27 cellular contexts compared by ENCODE assay signal in genomic region chr2:124437811-124438210, GRCh38.
DNase-seq lines count a peak whose midpoint lies in the region; ATAC-seq, FAIRE-seq and TF ChIP-seq lines count a peak whose summit lies in the region.
"Had no signal": no experiment of that assay in that cellular context is flagged by ENCODE, and none has a peak within 500 bp of the region (broad histone marks: within the 10 kb centered on the region; RNA-seq: fewer than 3 reads in every experiment).

No MANE protein-coding gene starts in this region.

- H3K27ac Mint-ChIP-seq in MCF 10A (ENCODE audit: low read depth, unreplicated experiment) = no peak overlapping the region
- H3K27ac Mint-ChIP-seq in neural progenitor cell = no peak overlapping the region
- no peak overlapping the region for H3K27ac Mint-ChIP-seq in activated CD4-positive, alpha-beta T cell treated with anti-CD3 and anti-CD28 coated beads, Interleukin-2, amount 10 ng/mL, durations not matched to agents 24 days and 14 days
- H3K27ac Mint-ChIP-seq: activated CD8-positive, alpha-beta T cell treated with anti-CD3 and anti-CD28 coated beads, Interleukin-2, amount 10 ng/mL, durations not matched to agents 7 days and 5 days; activated naive CD8-positive, alpha-beta T cell treated with anti-CD3 and anti-CD28 coated beads, Interleukin-2, amount 50 U/mL, for 24 hours had no signal

- no peak overlapping the region for H2AFZ ChIP-seq in neural progenitor cell (replicated peaks)

- H3K36me3 Mint-ChIP-seq in MCF 10A (ENCODE audit: insufficient read depth, unreplicated experiment) (no peaks in the 10 kb centered on the region), neural progenitor cell (no peaks in the 10 kb centered on the region)
- H3K36me3 Mint-ChIP-seq in activated CD4-positive, alpha-beta T cell treated with anti-CD3 and anti-CD28 coated beads, Interleukin-2, amount 10 ng/mL, durations not matched to agents 24 days and 14 days (ENCODE audit: low read depth) = no peaks in the 10 kb centered on the region

- CTCF ChIA-PET in MCF 10A (lab: Yijun Ruan, JAX) = no interaction called here

- TF ChIP-seq CTCF in MCF 10A (IDR thresholded peaks at IDR 0.05; ENCODE audit: unreplicated experiment) (no peak), breast epithelium (IDR thresholded peaks at IDR 0.05) (no peak), NB4 (IDR thresholded peaks at IDR 0.05; ENCODE audit: low read depth, low read length) (no peak), fibroblast of pulmonary artery (IDR thresholded peaks at IDR 0.05; ENCODE audit: low read length, missing control alignments) (no peak), neural progenitor cell (IDR thresholded peaks at IDR 0.05) (no peak)

- H3K27me3 ChIP-seq in breast epithelium (no peaks in the 10 kb centered on the region), neural progenitor cell (no peaks in the 10 kb centered on the region)
- H3K27me3 ChIP-seq: body of pancreas had no signal

- DNase-seq in MCF 10A (ENCODE audit: unreplicated experiment) = peak; percentile 29
- DNase-seq in breast epithelium (ENCODE audit: low spot score in 2 of 2) = no peak
- DNase-seq in NB4 (ENCODE audit: low read depth) = peak; percentile 16
- DNase-seq in fibroblast of pulmonary artery (ENCODE audit: low read depth) = peak; percentile 11
- DNase-seq in neural progenitor cell (ENCODE audit: low spot score) = peak; percentile 47
- no peak for DNase-seq in activated CD4-positive, alpha-beta T cell treated with anti-CD3 and anti-CD28 coated beads, Interleukin-2, amount 10 ng/mL, durations not matched to agents 24 days and 14 days
- DNase-seq in RCC 7860 (ENCODE audit: low spot score) = no peak
- DNase-seq: activated CD4-positive, alpha-beta T cell treated with anti-CD3 and anti-CD28 coated beads for 1 hour; activated CD8-positive, alpha-beta T cell treated with anti-CD3 and anti-CD28 coated beads, Interleukin-2, amount 10 ng/mL, durations not matched to agents 7 days and 5 days; activated effector memory CD4-positive, alpha-beta T cell treated with Interleukin-2 at 50 U/mL for 16 hours; activated naive CD8-positive, alpha-beta T cell treated with anti-CD3 and anti-CD28 coated beads, Interleukin-2, amount 50 U/mL, for 24 hours; body of pancreas; C1 segment of cervical spinal cord; COR-L47; DMS79 treated with DMSO at 0.1 percent for 48 hours; HCEC 1CT; mesenchymal stem cell; NCI-H1048; NCI-H1694; NCI-H226; nucleus accumbens; SK-N-SH; stimulated activated naive CD4-positive, alpha-beta T cell treated with Interleukin-2 at 50 U/mL for 16 hours; T-helper 2 cell had no signal

- H4K20me1 ChIP-seq in neural progenitor cell (ENCODE audit: low read depth) = no peaks in the 10 kb centered on the region

- H3K4me1 ChIP-seq in breast epithelium = no peaks in the 10 kb centered on the region
- no peaks in the 10 kb centered on the region for H3K4me1 ChIP-seq in neural progenitor cell
- H3K4me1 ChIP-seq: body of pancreas had no signal

- H3K9me3 Mint-ChIP-seq in MCF 10A (ENCODE audit: unreplicated experiment) (no peaks in the 10 kb centered on the region), neural progenitor cell (no peaks in the 10 kb centered on the region)
- H3K9me3 Mint-ChIP-seq in activated CD4-positive, alpha-beta T cell treated with anti-CD3 and anti-CD28 coated beads, Interleukin-2, amount 10 ng/mL, durations not matched to agents 24 days and 14 days = peaks cover 3% of the 10 kb centered on the region

- no peak for ATAC-seq in HG03139 (IDR thresholded peaks at IDR 0.05; ENCODE audit: unreplicated experiment)
- ATAC-seq: activated CD8-positive, alpha-beta T cell treated with anti-CD3 and anti-CD28 coated beads, Interleukin-2, amount 10 ng/mL, durations not matched to agents 7 days and 5 days; activated naive CD8-positive, alpha-beta T cell treated with anti-CD3 and anti-CD28 coated beads, Interleukin-2, amount 50 U/mL, for 24 hours; body of pancreas; left lobe of liver had no signal

- no peaks in the 10 kb centered on the region for H3K79me2 ChIP-seq in neural progenitor cell (ENCODE audit: low read depth)

- H3K4me2 ChIP-seq in neural progenitor cell = no peak overlapping the region
- H3K4me2 ChIP-seq: KMS-11, SK-N-SH had no signal

- H3K27ac ChIP-seq in breast epithelium (no peak overlapping the region), neural progenitor cell (no peak overlapping the region)
- H3K27ac ChIP-seq: body of pancreas, KMS-11 had no signal

- no peaks in the 10 kb centered on the region for H3F3A ChIP-seq in neural progenitor cell (ENCODE audit: low read depth)

- no peak overlapping the region for H3K4me3 ChIP-seq in breast epithelium
- H3K4me3 ChIP-seq in NB4 (ENCODE audit: low read depth, low read length) = no peak overlapping the region
- H3K4me3 ChIP-seq in fibroblast of pulmonary artery (replicated peaks; ENCODE audit: low read depth, low read length) = no peak overlapping the region
- no peak overlapping the region for H3K4me3 ChIP-seq in neural progenitor cell
- H3K4me3 ChIP-seq: body of pancreas had no signal

- H3K36me3 ChIP-seq in breast epithelium (no peaks in the 10 kb centered on the region), neural progenitor cell (no peaks in the 10 kb centered on the region)

- BruUV-seq in MCF 10A (replicated peaks; lab: Mats Ljungman, UMichigan) = no TSS peak

- intact Hi-C loops in MCF 10A (cut with micrococcal nuclease) (no loop called here), breast epithelium (cut with DNase I; ENCODE audit: low total_unique reads) (no loop called here)
- intact Hi-C loops in activated CD4-positive, alpha-beta T cell treated with anti-CD3 and anti-CD28 coated beads, Interleukin-2, amount 10 ng/mL, durations not matched to agents 24 days and 14 days (cut with micrococcal nuclease) = no loop called here

- H3K4me1 Mint-ChIP-seq in MCF 10A (ENCODE audit: insufficient read depth, unreplicated experiment) (no peaks in the 10 kb centered on the region), neural progenitor cell (peaks cover 5% of the 10 kb centered on the region)
- no peaks in the 10 kb centered on the region for H3K4me1 Mint-ChIP-seq in activated CD4-positive, alpha-beta T cell treated with anti-CD3 and anti-CD28 coated beads, Interleukin-2, amount 10 ng/mL, durations not matched to agents 24 days and 14 days
- H3K4me1 Mint-ChIP-seq: activated naive CD8-positive, alpha-beta T cell treated with anti-CD3 and anti-CD28 coated beads, Interleukin-2, amount 50 U/mL, for 24 hours had no signal

- POLR2A ChIA-PET in MCF 10A (lab: Yijun Ruan, JAX) = no interaction called here

- H3K9ac ChIP-seq in neural progenitor cell = no peak overlapping the region
- H3K9ac ChIP-seq: KMS-11, SK-N-SH had no signal

- H3K27me3 Mint-ChIP-seq in MCF 10A (ENCODE audit: insufficient read depth, unreplicated experiment) = peaks cover 42% of the 10 kb centered on the region
- peaks cover 2% of the 10 kb centered on the region for H3K27me3 Mint-ChIP-seq in neural progenitor cell (ENCODE audit: insufficient read depth, low read depth)
- H3K27me3 Mint-ChIP-seq in activated CD4-positive, alpha-beta T cell treated with anti-CD3 and anti-CD28 coated beads, Interleukin-2, amount 10 ng/mL, durations not matched to agents 24 days and 14 days = no peaks in the 10 kb centered on the region
- H3K27me3 Mint-ChIP-seq: activated naive CD8-positive, alpha-beta T cell treated with anti-CD3 and anti-CD28 coated beads, Interleukin-2, amount 50 U/mL, for 24 hours had no signal

- H3K4me3 Mint-ChIP-seq in MCF 10A (ENCODE audit: unreplicated experiment) (no peak overlapping the region), neural progenitor cell (no peak overlapping the region)
- H3K4me3 Mint-ChIP-seq in activated CD4-positive, alpha-beta T cell treated with anti-CD3 and anti-CD28 coated beads, Interleukin-2, amount 10 ng/mL, durations not matched to agents 24 days and 14 days = no peak overlapping the region
- H3K4me3 Mint-ChIP-seq: activated CD8-positive, alpha-beta T cell treated with anti-CD3 and anti-CD28 coated beads, Interleukin-2, amount 10 ng/mL, durations not matched to agents 7 days and 5 days; activated naive CD8-positive, alpha-beta T cell treated with anti-CD3 and anti-CD28 coated beads, Interleukin-2, amount 50 U/mL, for 24 hours had no signal

- no peak for FAIRE-seq in RCC 7860 (lab: Jason Lieb, UNC)

- H3K9me3 ChIP-seq in breast epithelium = no peaks in the 10 kb centered on the region
- H3K9me3 ChIP-seq in neural progenitor cell (ENCODE audit: low read depth) = no peaks in the 10 kb centered on the region
- H3K9me3 ChIP-seq: body of pancreas, SK-N-SH had no signal

- TF ChIP-seq POLR2A in breast epithelium (IDR thresholded peaks at IDR 0.05) = no peak
- TF ChIP-seq POLR2A in NB4 (IDR thresholded peaks at IDR 0.05; ENCODE audit: extremely low read depth, insufficient read length) = no peak

Comparison
In these comparisons a context has a peak if more than half of its experiments do, and no peak if none do; other contexts are left out.
1. DNase-seq: peak in MCF 10A (single experiment), NB4 (single experiment), fibroblast of pulmonary artery (single experiment) and neural progenitor cell (single experiment); none in breast epithelium (0 of 2), activated CD4-positive, alpha-beta T cell treated with anti-CD3 and anti-CD28 coated beads, Interleukin-2, amount 10 ng/mL, durations not matched to agents 24 days and 14 days (single experiment) and RCC 7860 (single experiment).